33 cellular contexts compared by ENCODE assay signal in genomic region chr12:19230299-19230866, GRCh38.
"Had no signal": no experiment of that assay in that cellular context is flagged by ENCODE, and none has a peak within 500 bp of the region (broad histone marks: within the 10 kb centered on the region; RNA-seq: fewer than 3 reads in every experiment).

No MANE protein-coding gene starts in this region.

- H3K36me3 ChIP-seq: colonic mucosa, esophagus muscularis mucosa, neutrophil, pancreas, right lobe of liver, tibial artery, uterus had no signal

- H3K4me1 Mint-ChIP-seq: naive B cell had no signal

- H3K4me3 Mint-ChIP-seq: dendritic cell treated with granulocyte-macrophage colony-stimulating factor and Interleukin-4, amounts not matched to agents 40 ng/mL and 50 ng/mL, for 4 days; endodermal cell; mesothelial cell of epicardium; naive B cell; natural killer cell treated with Interleukin-12 subunit alpha and Interleukin-12 subunit beta and Interleukin-15 and Interleukin-18, amount 100 ng/mL, for 72 hours; neural crest cell; type B pancreatic cell had no signal

- ATAC-seq: left colon; mucosa of descending colon; natural killer cell treated with Interleukin-12 subunit alpha and Interleukin-12 subunit beta and Interleukin-15 and Interleukin-18, amount 100 ng/mL, for 72 hours; pancreas had no signal

- H3K27me3 ChIP-seq: colonic mucosa, esophagus muscularis mucosa, heart right ventricle, neutrophil, pancreas, right lobe of liver, testis, tibial artery, uterus had no signal

- H3K9me3 Mint-ChIP-seq: natural killer cell treated with Interleukin-12 subunit alpha and Interleukin-12 subunit beta and Interleukin-15 and Interleukin-18, amount 100 ng/mL, for 72 hours had no signal

- H3K4me3 ChIP-seq: colonic mucosa, esophagus muscularis mucosa, heart right ventricle, mucosa of descending colon, pancreas, right lobe of liver, testis, tibial artery, uterus had no signal

- H3K9me3 ChIP-seq: colonic mucosa, neutrophil, pancreas, right lobe of liver, testis, uterus had no signal

- FAIRE-seq: islet of Langerhans had no signal

- H3K27me3 Mint-ChIP-seq: dendritic cell treated with granulocyte-macrophage colony-stimulating factor and Interleukin-4, amounts not matched to agents 40 ng/mL and 50 ng/mL, for 4 days; naive B cell; natural killer cell treated with Interleukin-12 subunit alpha and Interleukin-12 subunit beta and Interleukin-15 and Interleukin-18, amount 100 ng/mL, for 72 hours; type B pancreatic cell had no signal

- H3K4me1 ChIP-seq: colonic mucosa, testis had no signal

- H3K27ac ChIP-seq: colonic mucosa, epithelial cell of prostate, esophagus muscularis mucosa, heart right ventricle, neutrophil, pancreas, right lobe of liver, testis, tibial artery, uterus had no signal

- H3K27ac Mint-ChIP-seq: endodermal cell; mesothelial cell of epicardium; naive B cell; natural killer cell treated with Interleukin-12 subunit alpha and Interleukin-12 subunit beta and Interleukin-15 and Interleukin-18, amount 100 ng/mL, for 72 hours; type B pancreatic cell had no signal

- DNase-seq: colonic mucosa; effector CD8-positive, alpha-beta T cell; endodermal cell; glutamatergic neuron; heart right ventricle; hippocampal formation; kidney glomerular epithelial cell; left colon; mesenchymal stem cell; mucosa of descending colon; naive B cell; retina; small intestine; stimulated activated CD4-positive, alpha-beta T cell treated with anti-CD3 and anti-CD28 coated beads, Interleukin-12 subunit alpha, Interleukin-12 subunit beta, amount 100 ng/mL, for 4 hours; stimulated activated CD4-positive, alpha-beta T cell treated with anti-CD3 and anti-CD28 coated beads, Interleukin-1b, Interleukin-23, amount 100 ng/mL, for 48 hours; stimulated activated CD4-positive, alpha-beta T cell treated with anti-CD3 and anti-CD28 coated beads, Interleukin-4, amount 100 ng/mL, for 1 hour; stimulated activated CD8-positive, alpha-beta memory T cell treated with anti-CD3 and anti-CD28 coated beads, Interleukin-4, amount 100 ng/mL, for 48 hours; stimulated activated naive CD4-positive, alpha-beta T cell; substantia nigra; testis; tibial artery; uterus had no signal
